ENCODE assay signal across 16 cellular contexts in the genomic region with DNA sequence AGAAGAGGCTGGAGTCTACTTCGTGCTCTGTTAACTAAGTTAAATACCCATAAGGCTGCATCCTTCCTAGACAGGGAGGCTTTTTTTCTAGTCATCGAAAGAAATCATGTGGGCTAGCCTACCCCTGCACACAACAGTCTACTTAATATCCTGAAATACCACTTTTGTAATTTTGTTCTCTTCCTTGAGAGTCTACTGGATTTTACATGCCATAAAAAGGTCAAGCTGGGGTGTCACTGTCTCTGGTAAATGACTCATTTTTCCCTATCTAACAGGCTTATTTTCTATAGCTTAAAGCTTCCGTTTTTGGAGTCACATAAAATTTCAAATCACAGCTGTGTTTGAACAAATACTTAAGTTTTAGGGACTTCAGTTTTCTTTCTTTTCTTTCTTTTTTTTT. TPM values are rescaled to one million over a fixed set of nuclear protein-coding genes. Genes with fewer than 3 reads are reported as not detected.
A peak's percentile ranks its signal among the peaks of the same experiment; 100 is the strongest.
DNase-seq lines count a peak whose midpoint lies in the region; ATAC-seq, FAIRE-seq and TF ChIP-seq lines count a peak whose summit lies in the region.
"Had no signal": no experiment of that assay in that cellular context is flagged by ENCODE, and none has a peak within 500 bp of the region (broad histone marks: within the 10 kb centered on the region; RNA-seq: fewer than 3 reads in every experiment).

No MANE protein-coding gene starts in this region.

- in situ Hi-C loops in GM23248 (cut with MboI): no loop called here

- H3K36me3 Mint-ChIP-seq in nephron progenitor cell (ENCODE audit: low read depth): no peaks in the 10 kb centered on the region
- H3K36me3 Mint-ChIP-seq in activated CD4-positive, alpha-beta T cell treated with anti-CD3 and anti-CD28 coated beads, Interleukin-2, amount 10 ng/mL, durations not matched to agents 7 days and 5 days (ENCODE audit: low read depth): no peaks in the 10 kb centered on the region

- H3K27ac Mint-ChIP-seq in nephron progenitor cell: peak overlapping the region; percentile 61
- H3K27ac Mint-ChIP-seq in activated CD4-positive, alpha-beta T cell treated with anti-CD3 and anti-CD28 coated beads, Interleukin-2, amount 10 ng/mL, durations not matched to agents 7 days and 5 days: no peak overlapping the region
- H3K27ac Mint-ChIP-seq: GM23338 had no signal

- H3K9me3 Mint-ChIP-seq in nephron progenitor cell: peaks cover 23% of the 10 kb centered on the region
- no peaks in the 10 kb centered on the region for H3K9me3 Mint-ChIP-seq in activated CD4-positive, alpha-beta T cell treated with anti-CD3 and anti-CD28 coated beads, Interleukin-2, amount 10 ng/mL, durations not matched to agents 7 days and 5 days

- ATAC-seq in Right ventricle myocardium inferior: no peak
- ATAC-seq: GM23338 had no signal

- CTCF ChIA-PET in activated CD4-positive, alpha-beta T cell treated with anti-CD3 and anti-CD28 coated beads, Interleukin-2, amount 10 ng/mL, durations not matched to agents 7 days and 5 days (lab: Charles Lee): interaction anchor here (0.6 to 1.1 kb wide), 3 partner anchors 10 to 449 kb away, joined by 3 read pairs; a partner anchor contains a TSS

- H3K4me1 Mint-ChIP-seq in nephron progenitor cell: no peaks in the 10 kb centered on the region
- H3K4me1 Mint-ChIP-seq in activated CD4-positive, alpha-beta T cell treated with anti-CD3 and anti-CD28 coated beads, Interleukin-2, amount 10 ng/mL, durations not matched to agents 7 days and 5 days: peaks cover 18% of the 10 kb centered on the region

- DNase-seq in GM23248 (peak; percentile 30), NOMO-1 treated with dmso at 0.1 percent for 144 hours (lab: John Stamatoyannopoulos, UW; ENCODE audit: unreplicated experiment) (peak; percentile 23), bronchial epithelial cell (ENCODE audit: low read depth) (peak; percentile 46), nephron progenitor cell (no peak), midbrain (lab: John Stamatoyannopoulos, UW) (no peak), Right ventricle myocardium inferior (ENCODE audit: missing footprints) (no peak)
- no peak for DNase-seq in activated CD4-positive, alpha-beta T cell treated with anti-CD3 and anti-CD28 coated beads, Interleukin-2, amount 10 ng/mL, durations not matched to agents 7 days and 5 days
- DNase-seq: Calu3, DMS53, KBM-7, NCI-H1092, NCI-H146, NCI-H2081 treated with DMSO at 0.1 percent for 48 hours, NCI-H524, SIG-M5 had no signal

- H3K4me1 ChIP-seq in GM23248 (ENCODE audit: insufficient read depth): 0 out of 2 replicates have a peak, but pooled peaks cover 3% of the 10 kb centered on the region

- FAIRE-seq in bronchial epithelial cell (lab: Jason Lieb, UNC): no peak

- no peak overlapping the region for H3K9ac ChIP-seq in GM23248

- H3K9me2 ChIP-seq in GM23248 (ENCODE audit: insufficient read depth): no peaks in the 10 kb centered on the region

- intact Hi-C loops in Right ventricle myocardium inferior (cut with DNase I): no loop called here

- H3K4me2 ChIP-seq in GM23248 (ENCODE audit: unreplicated experiment): no peak overlapping the region
- H3K4me2 ChIP-seq: GM23338 had no signal

- H2AFZ ChIP-seq in GM23248: no peak overlapping the region
- H2AFZ ChIP-seq: GM23338 had no signal

- POLR2A ChIA-PET in activated CD4-positive, alpha-beta T cell treated with anti-CD3 and anti-CD28 coated beads, Interleukin-2, amount 10 ng/mL, durations not matched to agents 7 days and 5 days (lab: Charles Lee): interaction anchor here (0.7 kb wide), 1 partner anchor 148 kb away, joined by 5 read pairs; no protein-coding TSS in a partner anchor

- H3K27me3 ChIP-seq in GM23248 (replicated peaks; ENCODE audit: insufficient read depth): no peaks in the 10 kb centered on the region
- H3K27me3 ChIP-seq in bronchial epithelial cell (ENCODE audit: control insufficient read depth, insufficient read depth, low read length): no peaks in the 10 kb centered on the region

- no peaks in the 10 kb centered on the region for H3K79me2 ChIP-seq in GM23248 (ENCODE audit: insufficient read depth)

- H3K4me3 Mint-ChIP-seq in nephron progenitor cell: no peak overlapping the region
- H3K4me3 Mint-ChIP-seq in activated CD4-positive, alpha-beta T cell treated with anti-CD3 and anti-CD28 coated beads, Interleukin-2, amount 10 ng/mL, durations not matched to agents 7 days and 5 days: no peak overlapping the region
- H3K4me3 Mint-ChIP-seq: GM23338 had no signal

- WGBS in GM23248 (ENCODE audit: low coverage in 1 of 2, low lambda C conversion rate in 2 of 2, missing lambda C conversion rate in 2 of 2), 2 experiments: 65 to 67% methylated on average over 3 of the region's 3 CpGs

- H3K36me3 ChIP-seq in GM23248 (ENCODE audit: low read depth) (no peaks in the 10 kb centered on the region), bronchial epithelial cell (ENCODE audit: control insufficient read depth, insufficient read depth, low read length) (no peaks in the 10 kb centered on the region)

- H4K20me1 ChIP-seq in GM23248 (ENCODE audit: insufficient read depth): no peaks in the 10 kb centered on the region

- no peaks in the 10 kb centered on the region for H3K9me3 ChIP-seq in GM23248 (ENCODE audit: low read depth)

- H3K4me3 ChIP-seq in GM23248: no peak overlapping the region
- H3K4me3 ChIP-seq in bronchial epithelial cell (ENCODE audit: low read depth, low read length): no peak overlapping the region
- H3K4me3 ChIP-seq: GM23338 had no signal

- H3K27ac ChIP-seq in GM23248: no peak overlapping the region

- TF ChIP-seq CTCF in bronchial epithelial cell (IDR thresholded peaks at IDR 0.05; ENCODE audit: insufficient read depth, low read length, severe bottlenecking) (no peak), nephron progenitor cell (IDR thresholded peaks at IDR 0.05) (no peak)

- no peaks in the 10 kb centered on the region for H3F3A ChIP-seq in GM23248 (ENCODE audit: insufficient read depth)

- H3K27me3 Mint-ChIP-seq in nephron progenitor cell (ENCODE audit: low read depth, poor library complexity): no peaks in the 10 kb centered on the region
- H3K27me3 Mint-ChIP-seq in activated CD4-positive, alpha-beta T cell treated with anti-CD3 and anti-CD28 coated beads, Interleukin-2, amount 10 ng/mL, durations not matched to agents 7 days and 5 days: peaks cover 8% of the 10 kb centered on the region

RNA-seq across cellular contexts. Expression of a gene that starts 10.7 kb away (rescaled TPM):
- 29.6 and 42.6 TPM in 2 replicates for total RNA-seq in GM23248 (2014; rRNA removed; shearing (Covaris generic))
- polyA plus RNA-seq in GM23248 (2016; fragmentation: Nextera tagmentation; extraction: Ambion mirVana): 14.7 and 14.9 TPM in 2 replicates
- total RNA-seq in bronchial epithelial cell: 32.1 and 33.4 TPM in 2 replicates
- 10 to 100 TPM; 16.5 to 20.1 TPM for total RNA-seq in activated CD4-positive, alpha-beta T cell treated with anti-CD3 and anti-CD28 coated beads, Interleukin-2, amount 10 ng/mL, durations not matched to agents 7 days and 5 days
- 27.0 TPM for total RNA-seq in Right ventricle myocardium inferior

Comparison
In these comparisons a context has a peak if more than half of its experiments do, and no peak if none do; other contexts are left out.
1. DNase-seq: peak in GM23248 (single experiment), NOMO-1 treated with dmso at 0.1 percent for 144 hours (single experiment) and bronchial epithelial cell (single experiment); none in nephron progenitor cell (single experiment), midbrain (single experiment), activated CD4-positive, alpha-beta T cell treated with anti-CD3 and anti-CD28 coated beads, Interleukin-2, amount 10 ng/mL, durations not matched to agents 7 days and 5 days (single experiment) and Right ventricle myocardium inferior (single experiment).